1 cellular context compared by ENCODE assay signal in the genomic region with DNA sequence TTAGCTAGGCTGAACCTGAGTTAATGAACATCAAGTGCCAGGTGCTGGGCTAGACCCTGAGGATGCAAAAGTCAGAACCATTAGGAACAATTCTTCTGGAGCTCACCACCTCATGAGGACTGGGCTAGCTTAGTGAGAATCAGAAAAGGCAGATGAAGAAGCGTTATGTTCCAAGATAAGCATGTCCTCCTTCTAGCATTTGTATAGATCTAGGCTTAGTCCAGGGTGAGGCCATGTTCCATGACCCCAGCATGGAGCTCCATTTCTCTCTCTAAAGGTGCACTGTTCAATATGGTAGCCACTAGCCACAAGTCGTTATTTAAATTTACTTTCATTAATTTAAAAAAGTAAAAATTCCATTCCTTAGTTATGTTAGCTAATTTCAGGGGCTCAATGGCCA.
TF ChIP-seq lines count a peak whose summit lies in the region.

No MANE protein-coding gene starts in this region.

TF ChIP-seq in K562, 482 proteins besides CTCF, POLR2A, EP300 and RAD21 (continued from another document):
- TF ChIP-seq HNRNPL (IDR thresholded peaks at IDR 0.05; ENCODE audit: low read depth, low read length), result no peak
